1 cellular context compared by ENCODE assay signal in genomic region chr4:94746746-94747145, GRCh38.
TF ChIP-seq lines count a peak whose summit lies in the region.

No MANE protein-coding gene starts in this region.

TF ChIP-seq in K562, 482 proteins besides CTCF, POLR2A, EP300 and RAD21 (continued from another document):
- TF ChIP-seq ZBTB33 (CRISPR knock-in tag; IDR thresholded peaks at IDR 0.05) (no peak), KLF1 (tag; IDR thresholded peaks at IDR 0.05) (no peak), ZNF174 (CRISPR knock-in tag; IDR thresholded peaks at IDR 0.05) (no peak), GTF2A2 (tag; IDR thresholded peaks at IDR 0.05) (no peak), LCOR (CRISPR knock-in tag; IDR thresholded peaks at IDR 0.05) (no peak), SLC30A9 (CRISPR knock-in tag; IDR thresholded peaks at IDR 0.05) (no peak), PHF21A (IDR thresholded peaks at IDR 0.05; ENCODE audit: borderline replicate concordance, low read depth) (no peak)
